ENCODE assay signal across 1 cellular context in genomic region chr7:123705217-123705901, GRCh38.
TF ChIP-seq lines count a peak whose summit lies in the region.

No MANE protein-coding gene starts in this region.

TF ChIP-seq in A549, 52 proteins besides CTCF, POLR2A, EP300 and RAD21 (continued from another document):
- TF ChIP-seq, protein P1, sequence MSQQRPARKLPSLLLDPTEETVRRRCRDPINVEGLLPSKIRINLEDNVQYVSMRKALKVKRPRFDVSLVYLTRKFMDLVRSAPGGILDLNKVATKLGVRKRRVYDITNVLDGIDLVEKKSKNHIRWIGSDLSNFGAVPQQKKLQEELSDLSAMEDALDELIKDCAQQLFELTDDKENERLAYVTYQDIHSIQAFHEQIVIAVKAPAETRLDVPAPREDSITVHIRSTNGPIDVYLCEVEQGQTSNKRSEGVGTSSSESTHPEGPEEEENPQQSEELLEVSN (IDR thresholded peaks at IDR 0.05; ENCODE audit: borderline replicate concordance, low read depth) = no peak
- TF ChIP-seq REST (IDR thresholded peaks at IDR 0.05) (no peak), PHF8 (IDR thresholded peaks at IDR 0.05; ENCODE audit: borderline replicate concordance, low read depth) (no peak), CHD2 (IDR thresholded peaks at IDR 0.05; ENCODE audit: low read length, partially characterized antibody) (no peak), RARB (CRISPR knock-in tag; IDR thresholded peaks at IDR 0.05) (no peak), HEYL (CRISPR knock-in tag; IDR thresholded peaks at IDR 0.05) (no peak), HDAC2 (IDR thresholded peaks at IDR 0.05) (no peak), TFCP2L1 (CRISPR knock-in tag; IDR thresholded peaks at IDR 0.05) (no peak), HOXB5 (CRISPR knock-in tag; IDR thresholded peaks at IDR 0.05) (no peak)
